In genomic region chr17:41992576-41992975, GRCh38 we compare ENCODE assay signal across 23 cellular contexts. TPM values are rescaled to one million over a fixed set of nuclear protein-coding genes. Genes with fewer than 3 reads are reported as not detected.
DNase-seq lines count a peak whose midpoint lies in the region; ATAC-seq and TF ChIP-seq lines count a peak whose summit lies in the region.
"Had no signal": no experiment of that assay in that cellular context is flagged by ENCODE, and none has a peak within 500 bp of the region (broad histone marks: within the 10 kb centered on the region; RNA-seq: fewer than 3 reads in every experiment).

No MANE protein-coding gene starts in this region.

- no peak overlapping the region for H3K27ac ChIP-seq in mammary epithelial cell (ENCODE audit: insufficient read depth, low read depth, low read length)
- H3K27ac ChIP-seq in dorsolateral prefrontal cortex = peak overlapping the region; percentile 31 to 100 (median 91)
- H3K27ac ChIP-seq in tibial nerve = peak overlapping the region; percentile 32 to 83 (median 62)
- H3K27ac ChIP-seq in naive thymus-derived CD4-positive, alpha-beta T cell (ENCODE audit: low read depth, low read length) = no peak overlapping the region
- H3K27ac ChIP-seq: BLaER1 treated with 17β-estradiol and CSF1 and Interleukin-3, amounts not matched to agents 10 nM and 100 nM; heart right ventricle had no signal

- CTCF ChIA-PET in MCF 10A (lab: Yijun Ruan, JAX) (interaction anchor here (1.2 kb wide), 1 partner anchor 28 kb away, joined by 3 read pairs; the partner anchor contains the start of gene NKIRAS2), mammary epithelial cell (lab: Charles Lee; ENCODE audit: low non-redundant PET) (no interaction called here)
- CTCF ChIA-PET in naive thymus-derived CD4-positive, alpha-beta T cell (lab: Charles Lee) = no interaction called here

- no peak for ATAC-seq in activated T-cell treated with anti-CD3 and anti-CD28 coated beads, Interleukin-2, amount 50 U/mL, for 72 hours (replicated peaks in 1 of 2)
- ATAC-seq in naive thymus-derived CD4-positive, alpha-beta T cell = no peak
- ATAC-seq: activated T-cell treated with anti-CD3 and anti-CD28 coated beads, Interleukin-2, amount 50 U/mL, for 4 hours; heart right ventricle; WTC11 had no signal

- peaks cover 99% of the 10 kb centered on the region for H3K36me3 Mint-ChIP-seq in MCF 10A (ENCODE audit: insufficient read depth, unreplicated experiment)
- peaks cover 14% of the 10 kb centered on the region for H3K36me3 Mint-ChIP-seq in neural crest cell (ENCODE audit: low read depth)
- H3K36me3 Mint-ChIP-seq in activated T-cell treated with anti-CD3 and anti-CD28 coated beads, Interleukin-2, amount 50 U/mL, for 72 hours (ENCODE audit: insufficient read depth in 2 of 2) = peaks cover 9 to 34% of the 10 kb centered on the region in 2 donors
- H3K36me3 Mint-ChIP-seq in naive thymus-derived CD4-positive, alpha-beta T cell = peaks cover 8 to 52% (median 24%) of the 10 kb centered on the region in 5 donors

- no TSS peak for BruUV-seq in MCF 10A (replicated peaks; lab: Mats Ljungman, UMichigan)
- no TSS peak for BruUV-seq in mammary epithelial cell (replicated peaks; lab: Mats Ljungman, UMichigan)

- no peak for TF ChIP-seq CTCF in MCF 10A (IDR thresholded peaks at IDR 0.05; ENCODE audit: unreplicated experiment)
- TF ChIP-seq CTCF in mammary epithelial cell (conservative IDR thresholded peaks at IDR 0.05 in 1 of 2, IDR thresholded peaks at IDR 0.05 in 1 of 2; ENCODE audit: extremely low read depth in 1 of 2, insufficient read depth in 1 of 2, low read depth in 1 of 2, low read length in 2 of 2) = no peak
- TF ChIP-seq CTCF in dorsolateral prefrontal cortex (IDR thresholded peaks at IDR 0.05 in 54 of 56, conservative IDR thresholded peaks at IDR 0.05 in 2 of 56; ENCODE audit: low read depth in 1 of 56, partially characterized antibody in 56 of 56) = no peak
- TF ChIP-seq CTCF in neural crest cell (conservative IDR thresholded peaks at IDR 0.05) = no peak
- no peak for TF ChIP-seq CTCF in tibial nerve (IDR thresholded peaks at IDR 0.05)

- H3K27me3 Mint-ChIP-seq in MCF 10A (ENCODE audit: insufficient read depth, unreplicated experiment) (no peaks in the 10 kb centered on the region), neural crest cell (ENCODE audit: low read depth) (no peaks in the 10 kb centered on the region)
- no peaks in the 10 kb centered on the region for H3K27me3 Mint-ChIP-seq in activated T-cell treated with anti-CD3 and anti-CD28 coated beads, Interleukin-2, amount 50 U/mL, for 72 hours (ENCODE audit: low read depth)
- H3K27me3 Mint-ChIP-seq in naive thymus-derived CD4-positive, alpha-beta T cell = no peaks in the 10 kb centered on the region
- H3K27me3 Mint-ChIP-seq: activated CD4-positive, alpha-beta memory T cell treated with anti-CD3 and anti-CD28 coated beads, Interleukin-2, amount 10 ng/mL, durations not matched to agents 7 days and 5 days; activated naive CD8-positive, alpha-beta T cell treated with anti-CD3 and anti-CD28 coated beads, Interleukin-2, amount 10 ng/mL, durations not matched to agents 7 days and 5 days had no signal

- H3K9ac ChIP-seq in mammary epithelial cell (ENCODE audit: insufficient read depth, low read length) = no peak overlapping the region
- H3K9ac ChIP-seq: BLaER1 treated with 17β-estradiol and CSF1 and Interleukin-3, amounts not matched to agents 10 nM and 100 nM had no signal

- POLR2A ChIA-PET in MCF 10A (lab: Yijun Ruan, JAX) = interaction anchor here (0.8 to 1.4 kb wide), 4 partner anchors 9 to 25 kb away, joined by 3 to 6 read pairs (median 4); partner anchors contain the start of gene DNAJC7
- POLR2A ChIA-PET in naive thymus-derived CD4-positive, alpha-beta T cell (lab: Charles Lee) = no interaction called here

- TF ChIP-seq EP300 in tibial nerve (IDR thresholded peaks at IDR 0.05) = peak in 1 of 2 donors; percentile 8

- H3K9me3 ChIP-seq in mammary epithelial cell (replicated peaks; ENCODE audit: insufficient read depth, low read length) (no peaks in the 10 kb centered on the region), tibial nerve (no peaks in the 10 kb centered on the region)
- H3K9me3 ChIP-seq in naive thymus-derived CD4-positive, alpha-beta T cell (ENCODE audit: control insufficient read depth in 2 of 3, low read length in 3 of 3) = no peaks in the 10 kb centered on the region
- H3K9me3 ChIP-seq: BLaER1 treated with 17β-estradiol and CSF1 and Interleukin-3, amounts not matched to agents 10 nM and 100 nM; heart right ventricle; sigmoid colon had no signal

- TF ChIP-seq POLR2A in tibial nerve (IDR thresholded peaks at IDR 0.05) = peak in 1 of 2 donors; percentile 8

- peaks cover 5% of the 10 kb centered on the region for H3K79me2 ChIP-seq in mammary epithelial cell (ENCODE audit: insufficient read depth, low read length)

- H2AFZ ChIP-seq in mammary epithelial cell (ENCODE audit: low read depth, low read length) = no peak overlapping the region

- H3K4me3 Mint-ChIP-seq in MCF 10A (ENCODE audit: unreplicated experiment) (no peak overlapping the region), neural crest cell (no peak overlapping the region)
- H3K4me3 Mint-ChIP-seq in activated T-cell treated with anti-CD3 and anti-CD28 coated beads, Interleukin-2, amount 50 U/mL, for 72 hours = no peak overlapping the region
- no peak overlapping the region for H3K4me3 Mint-ChIP-seq in naive thymus-derived CD4-positive, alpha-beta T cell
- H3K4me3 Mint-ChIP-seq: activated CD4-positive, alpha-beta memory T cell treated with anti-CD3 and anti-CD28 coated beads, Interleukin-2, amount 10 ng/mL, durations not matched to agents 7 days and 5 days; activated naive CD8-positive, alpha-beta T cell treated with anti-CD3 and anti-CD28 coated beads, Interleukin-2, amount 10 ng/mL, durations not matched to agents 7 days and 5 days; activated T-cell treated with anti-CD3 and anti-CD28 coated beads, Interleukin-2, amount 50 U/mL, for 4 hours; WTC11 had no signal

- intact Hi-C loops in MCF 10A (cut with micrococcal nuclease) (no loop called here), mammary epithelial cell (cut with micrococcal nuclease) (no loop called here), dorsolateral prefrontal cortex (cut with DNase I) (loop anchor here in 1 of 2 donors (1.0 kb wide), 1 partner anchor 25 kb away; no protein-coding TSS in a partner anchor)
- intact Hi-C loops in naive thymus-derived CD4-positive, alpha-beta T cell (cut with micrococcal nuclease) = no loop called here

- H3K4me1 ChIP-seq in mammary epithelial cell (ENCODE audit: insufficient read depth, low read length) (peaks cover 7% of the 10 kb centered on the region), tibial nerve (peaks cover 0 to 14% (median 8%) of the 10 kb centered on the region in 4 donors)
- H3K4me1 ChIP-seq in naive thymus-derived CD4-positive, alpha-beta T cell (ENCODE audit: control insufficient read depth in 2 of 2, insufficient read depth in 2 of 2, low read length in 2 of 2) = no peaks in the 10 kb centered on the region
- H3K4me1 ChIP-seq: heart right ventricle, sigmoid colon had no signal

- peaks cover 46% of the 10 kb centered on the region for H3K36me3 ChIP-seq in mammary epithelial cell (ENCODE audit: insufficient read depth, low read length)
- H3K36me3 ChIP-seq in tibial nerve = peaks cover 3 to 100% (median 34%) of the 10 kb centered on the region in 3 donors
- peaks cover 29 to 94% (median 32%) of the 10 kb centered on the region in 3 experiments for H3K36me3 ChIP-seq in naive thymus-derived CD4-positive, alpha-beta T cell (ENCODE audit: control insufficient read depth in 2 of 3, insufficient read depth in 3 of 3, low read length in 3 of 3)

- H3K9me3 Mint-ChIP-seq in MCF 10A (ENCODE audit: unreplicated experiment) = no peaks in the 10 kb centered on the region
- H3K9me3 Mint-ChIP-seq in neural crest cell = no peaks in the 10 kb centered on the region
- no peaks in the 10 kb centered on the region for H3K9me3 Mint-ChIP-seq in activated T-cell treated with anti-CD3 and anti-CD28 coated beads, Interleukin-2, amount 50 U/mL, for 72 hours
- H3K9me3 Mint-ChIP-seq in naive thymus-derived CD4-positive, alpha-beta T cell = no peaks in the 10 kb centered on the region
- H3K9me3 Mint-ChIP-seq: activated CD4-positive, alpha-beta memory T cell treated with anti-CD3 and anti-CD28 coated beads, Interleukin-2, amount 10 ng/mL, durations not matched to agents 7 days and 5 days; activated naive CD8-positive, alpha-beta T cell treated with anti-CD3 and anti-CD28 coated beads, Interleukin-2, amount 10 ng/mL, durations not matched to agents 7 days and 5 days; activated T-cell treated with anti-CD3 and anti-CD28 coated beads, Interleukin-2, amount 50 U/mL, for 4 hours; WTC11 had no signal

- H3K4me1 Mint-ChIP-seq in MCF 10A (ENCODE audit: insufficient read depth, unreplicated experiment) = no peaks in the 10 kb centered on the region
- peaks cover 7% of the 10 kb centered on the region for H3K4me1 Mint-ChIP-seq in neural crest cell
- peaks cover 23% of the 10 kb centered on the region for H3K4me1 Mint-ChIP-seq in activated T-cell treated with anti-CD3 and anti-CD28 coated beads, Interleukin-2, amount 50 U/mL, for 72 hours (ENCODE audit: low read depth)
- peaks cover 0 to 7% (median 0%) of the 10 kb centered on the region in 7 donors for H3K4me1 Mint-ChIP-seq in naive thymus-derived CD4-positive, alpha-beta T cell
- H3K4me1 Mint-ChIP-seq: WTC11 had no signal

- H3K27ac Mint-ChIP-seq in MCF 10A (ENCODE audit: low read depth, unreplicated experiment) (peak overlapping the region; percentile 54), neural crest cell (ENCODE audit: unreplicated experiment) (peak overlapping the region; percentile 23)
- H3K27ac Mint-ChIP-seq in activated T-cell treated with anti-CD3 and anti-CD28 coated beads, Interleukin-2, amount 50 U/mL, for 72 hours = no peak overlapping the region
- no peak overlapping the region for H3K27ac Mint-ChIP-seq in naive thymus-derived CD4-positive, alpha-beta T cell
- H3K27ac Mint-ChIP-seq: activated CD4-positive, alpha-beta memory T cell treated with anti-CD3 and anti-CD28 coated beads, Interleukin-2, amount 10 ng/mL, durations not matched to agents 7 days and 5 days; activated naive CD8-positive, alpha-beta T cell treated with anti-CD3 and anti-CD28 coated beads, Interleukin-2, amount 10 ng/mL, durations not matched to agents 7 days and 5 days; WTC11 had no signal

- DNase-seq in MCF 10A (ENCODE audit: unreplicated experiment) (no peak), mammary epithelial cell (no peak), dorsolateral prefrontal cortex (peak in 8 of 10 donors; percentile 37 to 88 (median 76)), neural crest cell (ENCODE audit: low read depth, low spot score) (no peak), tibial nerve (ENCODE audit: low spot score in 2 of 2) (no peak)
- no peak for DNase-seq in activated effector memory CD4-positive, alpha-beta T cell treated with anti-CD3 and anti-CD28 coated beads, Interleukin-2, amount 50 U/mL, for 16 hours
- no peak for DNase-seq in activated T-cell treated with anti-CD3 and anti-CD28 coated beads, Interleukin-2, amount 50 U/mL, for 72 hours
- DNase-seq in naive thymus-derived CD4-positive, alpha-beta T cell = no peak
- DNase-seq: activated CD4-positive, alpha-beta memory T cell treated with anti-CD3 and anti-CD28 coated beads, Interleukin-2, amount 10 ng/mL, durations not matched to agents 7 days and 5 days; activated naive CD8-positive, alpha-beta T cell treated with anti-CD3 and anti-CD28 coated beads, Interleukin-2, amount 10 ng/mL, durations not matched to agents 7 days and 5 days; activated T-cell treated with anti-CD3 and anti-CD28 coated beads, Interleukin-2, amount 50 U/mL, for 4 hours; effector CD4-positive, alpha-beta T cell; GDM1; heart right ventricle; islet precursor cell; Kasumi-1; NCI-H1417; NCI-H526 treated with DMSO at 0.1 percent for 48 hours; SHP77 treated with DMSO at 0.1 percent for 48 hours; sigmoid colon; T-helper 2 cell had no signal

- H3K4me2 ChIP-seq in mammary epithelial cell (ENCODE audit: insufficient read depth, low read depth, low read length) = no peak overlapping the region
- H3K4me2 ChIP-seq: BLaER1 treated with 17β-estradiol and CSF1 and Interleukin-3, amounts not matched to agents 10 nM and 100 nM had no signal

- no peaks in the 10 kb centered on the region for H3K27me3 ChIP-seq in mammary epithelial cell (ENCODE audit: insufficient read depth, low read length)
- no peaks in the 10 kb centered on the region for H3K27me3 ChIP-seq in dorsolateral prefrontal cortex
- no peaks in the 10 kb centered on the region for H3K27me3 ChIP-seq in tibial nerve
- H3K27me3 ChIP-seq in naive thymus-derived CD4-positive, alpha-beta T cell (ENCODE audit: control insufficient read depth in 2 of 2, insufficient read depth in 2 of 2, low read length in 2 of 2) = no peaks in the 10 kb centered on the region
- H3K27me3 ChIP-seq: BLaER1 treated with 17β-estradiol and CSF1 and Interleukin-3, amounts not matched to agents 10 nM and 100 nM; heart right ventricle; sigmoid colon had no signal

- 52% methylated on average over 3 of the region's 3 CpGs for WGBS in mammary epithelial cell (ENCODE audit: low coverage, missing lambda C conversion rate)
- WGBS in tibial nerve, 2 donors = 19 to 26% methylated on average over 3 of the region's 3 CpGs

- H3K4me3 ChIP-seq in mammary epithelial cell (replicated peaks in 1 of 3; ENCODE audit: insufficient read depth in 1 of 3, low read depth in 2 of 3, low read length in 3 of 3) = no peak overlapping the region
- H3K4me3 ChIP-seq in dorsolateral prefrontal cortex = peak overlapping the region in 11 of 59 donors; percentile 4 to 26 (median 18)
- no peak overlapping the region for H3K4me3 ChIP-seq in tibial nerve
- no peak overlapping the region for H3K4me3 ChIP-seq in naive thymus-derived CD4-positive, alpha-beta T cell (ENCODE audit: low read length)
- H3K4me3 ChIP-seq: BLaER1 treated with 17β-estradiol and CSF1 and Interleukin-3, amounts not matched to agents 10 nM and 100 nM; heart right ventricle; sigmoid colon had no signal

- dilution Hi-C loops in mammary epithelial cell (cut with HindIII; ENCODE audit: low sequenced_read_pairs) = no loop called here

- no peaks in the 10 kb centered on the region for H4K20me1 ChIP-seq in mammary epithelial cell (ENCODE audit: insufficient read depth, low read length)

- in situ Hi-C loops in mammary epithelial cell (cut with MboI; ENCODE audit: low sequenced_read_pairs in 2 of 2) = no loop called here

RNA-seq across cellular contexts. Expression of gene DNAJC7, which starts 24.7 kb away (rescaled TPM):
- total RNA-seq in MCF 10A (2022) (112 and 130 TPM in 2 replicates), mammary epithelial cell (10 to 100 TPM; 45.2 to 96.6 TPM), dorsolateral prefrontal cortex (100 to 1,000 TPM in 114 of 120 experiments, 10 to 100 TPM in 6; 88.3 to 157 (median 125) TPM), neural crest cell (126 and 138 TPM in 2 replicates), tibial nerve (10 to 100 TPM; 56.6 to 90.2 (median 71.8) TPM)
- 38.1 TPM for polyA plus RNA-seq in mammary epithelial cell
- 103 TPM for polyA minus RNA-seq in mammary epithelial cell
- 100 to 1,000 TPM; 106 to 117 TPM for total RNA-seq in activated T-cell treated with anti-CD3 and anti-CD28 coated beads, Interleukin-2, amount 50 U/mL, for 72 hours
- 100 to 1,000 TPM in 4 of 5 experiments, 10 to 100 TPM in 1; 99.4 to 145 (median 109) TPM for total RNA-seq in naive thymus-derived CD4-positive, alpha-beta T cell
- polyA plus RNA-seq in naive thymus-derived CD4-positive, alpha-beta T cell = 10 to 100 TPM; 65.4 to 77.7 TPM

RNA-seq across cellular contexts. Expression of gene CNP, which starts 26.0 kb away (rescaled TPM):
- total RNA-seq in MCF 10A (2022) = 42.6 and 46.2 TPM in 2 replicates
- total RNA-seq in mammary epithelial cell = 10 to 100 TPM; 61.7 to 72.6 TPM
- 40.4 TPM for polyA plus RNA-seq in mammary epithelial cell
- 69.9 TPM for polyA minus RNA-seq in mammary epithelial cell
- 1,000 to 10,000 TPM in 25 of 120 experiments, 100 to 1,000 TPM in 95; 166 to 3,303 (median 637) TPM for total RNA-seq in dorsolateral prefrontal cortex
- total RNA-seq in neural crest cell = 213 and 230 TPM in 2 replicates
- total RNA-seq in tibial nerve = 100 to 1,000 TPM; 174 to 345 (median 256) TPM
- 10 to 100 TPM; 51.4 to 53.8 TPM for total RNA-seq in activated T-cell treated with anti-CD3 and anti-CD28 coated beads, Interleukin-2, amount 50 U/mL, for 72 hours
- 10 to 100 TPM; 29.6 to 86.3 (median 32.5) TPM for total RNA-seq in naive thymus-derived CD4-positive, alpha-beta T cell
- 10 to 100 TPM; 32.3 to 34.2 TPM for polyA plus RNA-seq in naive thymus-derived CD4-positive, alpha-beta T cell

RNA-seq across cellular contexts. Expression of gene NKIRAS2, which starts 27.3 kb away (rescaled TPM):
- total RNA-seq in MCF 10A (2022) (34.1 and 40.0 TPM in 2 replicates), mammary epithelial cell (10 to 100 TPM; 28.1 to 40.2 TPM), dorsolateral prefrontal cortex (10 to 100 TPM in 106 of 120 experiments, 1 to 10 TPM in 14; 8.1 to 21.5 (median 12.5) TPM), neural crest cell (59.2 and 60.2 TPM in 2 replicates), tibial nerve (10 to 100 TPM; 17.7 to 39.9 (median 23.8) TPM)
- polyA plus RNA-seq in mammary epithelial cell = 37.8 TPM
- 77.6 TPM for polyA minus RNA-seq in mammary epithelial cell
- total RNA-seq in activated T-cell treated with anti-CD3 and anti-CD28 coated beads, Interleukin-2, amount 50 U/mL, for 72 hours = 10 to 100 TPM; 18.6 to 24.3 TPM
- total RNA-seq in naive thymus-derived CD4-positive, alpha-beta T cell = 10 to 100 TPM; 14.3 to 24.0 (median 20.4) TPM
- polyA plus RNA-seq in naive thymus-derived CD4-positive, alpha-beta T cell = 10 to 100 TPM; 24.6 to 30.5 TPM

RNA-seq across cellular contexts. Expression of gene C17orf113, which starts 57.8 kb away (rescaled TPM):
- 0.72 and 0.81 TPM in 2 replicates for total RNA-seq in MCF 10A (2022)
- total RNA-seq in mammary epithelial cell = 1 to 10 TPM; 1.0 to 1.7 TPM
- 0.24 TPM for polyA plus RNA-seq in mammary epithelial cell
- polyA minus RNA-seq in mammary epithelial cell = not detected
- 1 to 10 TPM; 1.6 to 5.7 (median 3.4) TPM for total RNA-seq in dorsolateral prefrontal cortex
- 2.0 and 2.2 TPM in 2 replicates for total RNA-seq in neural crest cell
- total RNA-seq in tibial nerve = 1 to 10 TPM; 1.2 to 2.9 (median 2.1) TPM
- total RNA-seq in activated T-cell treated with anti-CD3 and anti-CD28 coated beads, Interleukin-2, amount 50 U/mL, for 72 hours = 1 to 10 TPM in 1 of 2 donors, under 1 TPM in 1; 0.86 to 1.3 TPM
- total RNA-seq in naive thymus-derived CD4-positive, alpha-beta T cell = 1 to 10 TPM in 1 of 5 experiments, under 1 TPM in 4; 0.10 to 1.0 (median 0.67) TPM
- polyA plus RNA-seq in naive thymus-derived CD4-positive, alpha-beta T cell = under 1 TPM; 0.14 to 0.28 TPM

Comparison
In these comparisons a context has a peak if more than half of its experiments do, and no peak if none do; other contexts are left out.
1. DNase-seq: peak in dorsolateral prefrontal cortex (8 of 10); none in MCF 10A (single experiment), mammary epithelial cell (single experiment), neural crest cell (single experiment), tibial nerve (0 of 2), activated effector memory CD4-positive, alpha-beta T cell treated with anti-CD3 and anti-CD28 coated beads, Interleukin-2, amount 50 U/mL, for 16 hours (single experiment), activated T-cell treated with anti-CD3 and anti-CD28 coated beads, Interleukin-2, amount 50 U/mL, for 72 hours (0 of 2) and naive thymus-derived CD4-positive, alpha-beta T cell (0 of 9).
2. H3K27ac Mint-ChIP-seq: peak in MCF 10A (single experiment) and neural crest cell (single experiment); none in activated T-cell treated with anti-CD3 and anti-CD28 coated beads, Interleukin-2, amount 50 U/mL, for 72 hours (single experiment) and naive thymus-derived CD4-positive, alpha-beta T cell (0 of 9).
3. H3K27ac ChIP-seq: peak in dorsolateral prefrontal cortex (59 of 59) and tibial nerve (4 of 4); none in mammary epithelial cell (single experiment) and naive thymus-derived CD4-positive, alpha-beta T cell (single experiment).